ENCODE assay signal across 31 cellular contexts in the genomic region with DNA sequence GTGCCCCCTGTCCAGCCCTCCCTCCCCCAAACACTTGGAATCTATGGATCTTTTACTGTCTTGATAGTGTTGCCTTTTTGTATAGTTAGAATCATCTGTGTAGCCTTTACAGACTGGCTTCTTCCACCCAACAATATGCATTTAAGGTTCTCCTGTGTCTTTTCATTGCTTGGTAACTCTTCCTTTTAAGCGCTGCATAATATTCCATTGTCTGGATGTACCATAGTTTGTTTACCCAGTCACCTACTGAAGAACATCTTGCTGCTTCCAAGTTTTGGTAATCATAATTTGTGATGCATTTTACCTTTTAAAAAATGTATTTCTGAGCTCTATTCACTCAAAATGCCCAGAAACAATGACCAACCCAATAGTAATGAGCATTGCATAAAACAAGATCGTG. TPM values are rescaled to one million over a fixed set of nuclear protein-coding genes. Genes with fewer than 3 reads are reported as not detected.
"Had no signal": no experiment of that assay in that cellular context is flagged by ENCODE, and none has a peak within 500 bp of the region (broad histone marks: within the 10 kb centered on the region; RNA-seq: fewer than 3 reads in every experiment).

No MANE protein-coding gene starts in this region.

- H3K9me3 ChIP-seq: suprapubic skin, testis, thoracic aorta, thyroid gland, tibial artery, tibial nerve, transverse colon, upper lobe of left lung, upper lobe of right lung, uterus, vagina had no signal

- H3K4me1 ChIP-seq: stomach, testis, tibial artery, tibial nerve, transverse colon, upper lobe of left lung, upper lobe of right lung, uterus, vagina had no signal

- H3K4me3 Mint-ChIP-seq: stimulated activated effector memory CD8-positive, alpha-beta T cell treated with anti-CD3 and anti-CD28 coated beads, Interleukin-12 subunit alpha, Interleukin-12 subunit beta, amount 100 ng/mL, for 72 hours; stimulated activated memory B cell treated with anti-CD40 and anti-IgM and Interleukin-4, amounts not matched to agents 10 μg/mL and 1 μg/mL and 100 μg/mL, for 72 hours; stimulated activated naive B cell treated with anti-CD40 and anti-IgM and Interleukin-4, amounts not matched to agents 10 μg/mL and 1 μg/mL and 100 μg/mL, for 72 hours; stimulated activated naive CD8-positive, alpha-beta T cell treated with anti-CD3 and anti-CD28 coated beads, Interleukin-15, amount 100 ng/mL, for 72 hours; stimulated activated naive CD8-positive, alpha-beta T cell treated with anti-CD3 and anti-CD28 coated beads, Interleukin-15, Interleukin-2, amounts not matched to agents 100 ng/mL and 50 ng/mL, for 24 hours; type B pancreatic cell had no signal

- H3K27me3 ChIP-seq: testis, thyroid gland, upper lobe of left lung, vagina had no signal

- H3K4me1 Mint-ChIP-seq: stimulated activated effector memory CD8-positive, alpha-beta T cell treated with anti-CD3 and anti-CD28 coated beads, Interleukin-12 subunit alpha, Interleukin-12 subunit beta, amount 100 ng/mL, for 72 hours; stimulated activated memory B cell treated with anti-CD40 and anti-IgM and Interleukin-4, amounts not matched to agents 10 μg/mL and 1 μg/mL and 100 μg/mL, for 72 hours; stimulated activated naive B cell treated with anti-CD40 and anti-IgM and Interleukin-4, amounts not matched to agents 10 μg/mL and 1 μg/mL and 100 μg/mL, for 72 hours; stimulated activated naive CD8-positive, alpha-beta T cell treated with anti-CD3 and anti-CD28 coated beads, Interleukin-15, amount 100 ng/mL, for 72 hours had no signal

- H3K36me3 ChIP-seq: stomach, suprapubic skin, thoracic aorta, thyroid gland, tibial artery, tibial nerve, transverse colon, upper lobe of left lung, upper lobe of right lung, uterus, vagina had no signal

- H3K27ac ChIP-seq: stomach, suprapubic skin, testis, thoracic aorta, thyroid gland, tibial artery, tibial nerve, transverse colon, upper lobe of left lung, upper lobe of right lung, uterus, vagina had no signal

- H3K9me3 Mint-ChIP-seq: stimulated activated memory B cell treated with anti-CD40 and anti-IgM and Interleukin-4, amounts not matched to agents 10 μg/mL and 1 μg/mL and 100 μg/mL, for 72 hours; stimulated activated naive CD8-positive, alpha-beta T cell treated with anti-CD3 and anti-CD28 coated beads, Interleukin-15, amount 100 ng/mL, for 72 hours; stimulated activated naive CD8-positive, alpha-beta T cell treated with anti-CD3 and anti-CD28 coated beads, Interleukin-15, Interleukin-2, amounts not matched to agents 100 ng/mL and 50 ng/mL, for 24 hours; type B pancreatic cell had no signal

- H3K27ac Mint-ChIP-seq: stimulated activated effector memory CD8-positive, alpha-beta T cell treated with anti-CD3 and anti-CD28 coated beads, Interleukin-12 subunit alpha, Interleukin-12 subunit beta, amount 100 ng/mL, for 72 hours; stimulated activated memory B cell treated with anti-CD40 and anti-IgM and Interleukin-4, amounts not matched to agents 10 μg/mL and 1 μg/mL and 100 μg/mL, for 72 hours; stimulated activated naive B cell treated with anti-CD40 and anti-IgM and Interleukin-4, amounts not matched to agents 10 μg/mL and 1 μg/mL and 100 μg/mL, for 72 hours; stimulated activated naive CD8-positive, alpha-beta T cell treated with anti-CD3 and anti-CD28 coated beads, Interleukin-15, amount 100 ng/mL, for 72 hours; stimulated activated naive CD8-positive, alpha-beta T cell treated with anti-CD3 and anti-CD28 coated beads, Interleukin-15, Interleukin-2, amounts not matched to agents 100 ng/mL and 50 ng/mL, for 24 hours; type B pancreatic cell had no signal

- DNase-seq: stimulated activated CD4-positive, alpha-beta T cell treated with anti-CD3 and anti-CD28 coated beads, Interleukin-2, amount 100 ng/mL, for 48 hours; stimulated activated CD4-positive, alpha-beta T cell treated with anti-CD3 and anti-CD28 coated beads, Interleukin-4, amount 100 ng/mL, for 1 hour; stimulated activated CD4-positive, alpha-beta T cell treated with anti-CD3 and anti-CD28 coated beads, Interleukin-4, amount 100 ng/mL, for 24 hours; stimulated activated CD4-positive, alpha-beta T cell treated with anti-CD3 and anti-CD28 coated beads, Interleukin-4, amount 100 ng/mL, for 4 hours; stimulated activated CD8-positive, alpha-beta memory T cell treated with anti-CD3 and anti-CD28 coated beads, Interleukin-4, amount 100 ng/mL, for 48 hours; stimulated activated naive B cell treated with anti-CD40 and anti-IgM and Interleukin-4, amounts not matched to agents 10 μg/mL and 1 μg/mL and 100 μg/mL, for 72 hours; stimulated activated naive CD4-positive, alpha-beta T cell; stimulated activated naive CD4-positive, alpha-beta T cell treated with Interleukin-2 at 50 U/mL for 16 hours; stimulated activated naive CD8-positive, alpha-beta T cell treated with anti-CD3 and anti-CD28 coated beads, Interleukin-15, amount 100 ng/mL, for 72 hours; stimulated activated naive CD8-positive, alpha-beta T cell treated with anti-CD3 and anti-CD28 coated beads, Interleukin-15, Interleukin-2, amounts not matched to agents 100 U/mL and 50 U/mL, for 24 hours; stomach; substantia nigra; testis; thyroid gland; tibial artery; transverse colon; trophoblast cell; upper lobe of left lung; upper lobe of right lung; uterus had no signal

- H3K36me3 Mint-ChIP-seq: stimulated activated effector memory CD8-positive, alpha-beta T cell treated with anti-CD3 and anti-CD28 coated beads, Interleukin-12 subunit alpha, Interleukin-12 subunit beta, amount 100 ng/mL, for 72 hours; stimulated activated memory B cell treated with anti-CD40 and anti-IgM and Interleukin-4, amounts not matched to agents 10 μg/mL and 1 μg/mL and 100 μg/mL, for 72 hours; stimulated activated naive B cell treated with anti-CD40 and anti-IgM and Interleukin-4, amounts not matched to agents 10 μg/mL and 1 μg/mL and 100 μg/mL, for 72 hours; type B pancreatic cell had no signal

- H3K4me3 ChIP-seq: stomach, suprapubic skin, testis, thoracic aorta, thyroid gland, tibial artery, tibial nerve, transverse colon, upper lobe of left lung, upper lobe of right lung, uterus, vagina had no signal

- ATAC-seq: stimulated activated effector memory CD8-positive, alpha-beta T cell treated with anti-CD3 and anti-CD28 coated beads, Interleukin-12 subunit alpha, Interleukin-12 subunit beta, amount 100 ng/mL, for 72 hours; stimulated activated memory B cell treated with anti-CD40 and anti-IgM and Interleukin-4, amounts not matched to agents 10 μg/mL and 1 μg/mL and 100 μg/mL, for 72 hours; stimulated activated naive B cell treated with anti-CD40 and anti-IgM and Interleukin-4, amounts not matched to agents 10 μg/mL and 1 μg/mL and 100 μg/mL, for 72 hours; stimulated activated naive CD8-positive, alpha-beta T cell treated with anti-CD3 and anti-CD28 coated beads, Interleukin-15, amount 100 ng/mL, for 72 hours; stimulated activated naive CD8-positive, alpha-beta T cell treated with anti-CD3 and anti-CD28 coated beads, Interleukin-15, Interleukin-2, amounts not matched to agents 100 U/mL and 50 U/mL, for 24 hours; upper lobe of right lung had no signal

RNA-seq across cellular contexts. Expression of a gene that starts 17.7 kb away (rescaled TPM):
- total RNA-seq: stomach, temporal lobe, thoracic aorta, ureter, urinary bladder, uterus, vagina had no signal
